Comparison of ENCODE assay signal across 9 cellular contexts in the genomic region with DNA sequence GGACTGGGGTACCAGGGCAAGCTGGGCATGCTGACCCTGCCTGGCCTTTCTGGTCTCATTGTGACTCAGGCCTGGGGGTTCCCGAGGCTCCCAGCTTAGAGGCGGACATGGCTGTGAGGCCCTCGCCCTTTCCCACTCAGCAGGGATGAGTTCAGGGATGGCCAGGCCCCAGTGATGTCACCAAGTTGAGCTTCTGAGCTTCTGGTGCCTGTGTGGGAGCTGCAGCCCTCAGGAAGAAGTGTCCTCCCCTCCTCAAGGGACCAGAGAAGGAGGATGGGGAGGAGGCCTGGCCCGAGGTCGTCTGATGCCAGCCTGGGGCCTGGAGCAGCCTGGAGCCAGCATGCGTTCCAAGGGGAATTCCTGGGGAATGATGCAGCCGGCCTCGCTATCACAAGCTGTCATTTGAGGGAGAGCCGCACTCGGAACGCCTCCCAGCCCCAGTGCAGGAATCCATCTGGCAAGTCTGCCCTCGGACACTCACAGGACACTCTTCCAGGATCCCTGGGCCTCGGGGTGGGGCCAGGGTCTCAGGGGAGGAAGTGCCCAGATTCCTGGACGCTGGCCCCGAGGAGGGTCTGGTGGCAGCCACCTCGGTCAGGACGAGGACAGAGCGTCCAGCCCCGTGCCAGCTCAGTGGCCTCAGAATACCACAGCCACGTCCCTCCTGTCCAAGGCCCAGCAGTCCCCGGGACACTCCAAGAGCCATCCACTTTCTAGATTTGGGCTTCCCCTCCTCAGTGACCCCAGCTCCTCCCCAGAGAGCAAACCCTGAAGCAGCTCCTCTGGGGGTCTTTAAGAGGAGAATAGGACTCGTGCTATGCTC.
A peak's percentile ranks its signal among the peaks of the same experiment; 100 is the strongest.
DNase-seq lines count a peak whose midpoint lies in the region; ATAC-seq and TF ChIP-seq lines count a peak whose summit lies in the region.
"Had no signal": no experiment of that assay in that cellular context is flagged by ENCODE, and none has a peak within 500 bp of the region (broad histone marks: within the 10 kb centered on the region; RNA-seq: fewer than 3 reads in every experiment).

No MANE protein-coding gene starts in this region.

- DNase-seq in GM04504 (ENCODE audit: low read depth) (peak; percentile 89), amniotic stem cell (lab: John Stamatoyannopoulos, UW) (peak; percentile 85), right atrium auricular region (ENCODE audit: low spot score) (peak; percentile 84), GM20000 (ENCODE audit: low spot score) (no peak)
- DNase-seq in stimulated activated naive CD8-positive, alpha-beta T cell treated with anti-CD3 and anti-CD28 coated beads, Interleukin-15, Interleukin-2, amounts not matched to agents 100 U/mL and 50 U/mL, for 24 hours, result no peak
- DNase-seq: nucleus accumbens had no signal

- H3K9me3 ChIP-seq in right atrium auricular region (no peaks in the 10 kb centered on the region), skeletal muscle satellite cell (replicated peaks; ENCODE audit: low read length) (no peaks in the 10 kb centered on the region)

- H3K27me3 ChIP-seq in right atrium auricular region (no peaks in the 10 kb centered on the region), skeletal muscle satellite cell (ENCODE audit: control insufficient read depth, insufficient read depth, low read length) (no peaks in the 10 kb centered on the region)

- H3K4me2 ChIP-seq in skeletal muscle satellite cell (ENCODE audit: low read length), result peak overlapping the region; percentile 53

- no peak overlapping the region for H3K4me3 ChIP-seq in right atrium auricular region
- no peak overlapping the region for H3K4me3 ChIP-seq in skeletal muscle satellite cell (ENCODE audit: low read length)

- peak overlapping the region; percentile 73 to 85 for H3K27ac ChIP-seq in right atrium auricular region

- H3K36me3 ChIP-seq in right atrium auricular region (no peaks in the 10 kb centered on the region), skeletal muscle satellite cell (ENCODE audit: insufficient read depth, low read length) (no peaks in the 10 kb centered on the region)

- TF ChIP-seq CTCF in right atrium auricular region (IDR thresholded peaks at IDR 0.05) (no peak), GM20000 (IDR thresholded peaks at IDR 0.05; ENCODE audit: extremely low read depth, missing control alignments) (no peak)

- ATAC-seq in stimulated activated naive CD8-positive, alpha-beta T cell treated with anti-CD3 and anti-CD28 coated beads, Interleukin-15, Interleukin-2, amounts not matched to agents 100 U/mL and 50 U/mL, for 24 hours, result no peak
- no peak for ATAC-seq in GM19395 (IDR thresholded peaks at IDR 0.05; ENCODE audit: unreplicated experiment)
- ATAC-seq in activated CD4-positive, CD25-positive, alpha-beta regulatory T cell treated with anti-CD3 and anti-CD28 coated beads, Interleukin-2, amount 50 U/mL, for 24 hours, result no peak

- H3K4me1 ChIP-seq in right atrium auricular region (peaks cover 0 to 44% of the 10 kb centered on the region in 2 donors), skeletal muscle satellite cell (ENCODE audit: control insufficient read depth, insufficient read depth, low read length) (peaks cover 46% of the 10 kb centered on the region)

- peak overlapping the region; percentile 79 for H3K9ac ChIP-seq in skeletal muscle satellite cell (ENCODE audit: low read depth, low read length)

Comparison
In these comparisons a context has a peak if more than half of its experiments do, and no peak if none do; other contexts are left out.
1. DNase-seq: peak in GM04504 (single experiment), amniotic stem cell (single experiment) and right atrium auricular region (single experiment); none in GM20000 (single experiment) and stimulated activated naive CD8-positive, alpha-beta T cell treated with anti-CD3 and anti-CD28 coated beads, Interleukin-15, Interleukin-2, amounts not matched to agents 100 U/mL and 50 U/mL, for 24 hours (single experiment).